20 cellular contexts compared by ENCODE assay signal in the genomic region with DNA sequence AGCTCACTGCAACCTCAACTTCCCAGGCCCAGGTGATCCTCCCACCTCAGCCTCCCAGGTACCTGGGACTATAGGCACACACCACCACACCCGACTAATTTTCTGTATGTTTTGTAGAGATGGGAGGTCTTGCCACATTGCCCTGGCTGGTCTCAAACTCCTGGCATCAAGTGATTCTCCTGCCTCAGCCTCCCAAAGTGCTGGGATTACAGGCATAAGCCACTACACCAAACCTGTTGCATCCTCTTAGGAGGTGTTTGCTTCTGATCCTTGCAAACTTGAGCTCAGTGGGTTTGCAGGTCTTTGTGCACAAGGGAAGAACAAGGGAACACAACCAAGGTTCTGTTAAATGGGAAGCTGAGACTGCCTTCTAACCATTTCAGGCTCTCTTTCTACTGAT.
"Had no signal": no experiment of that assay in that cellular context is flagged by ENCODE, and none has a peak within 500 bp of the region (broad histone marks: within the 10 kb centered on the region; RNA-seq: fewer than 3 reads in every experiment).

No MANE protein-coding gene starts in this region.

- DNase-seq: dermis blood vessel endothelial cell; effector memory CD4-positive, alpha-beta T cell; foreskin keratinocyte; glutamatergic neuron; heart right ventricle; hippocampal formation; left cardiac atrium; left lung; mesenchymal stem cell; midbrain; naive thymus-derived CD8-positive, alpha-beta T cell; nephron progenitor cell; nucleus accumbens; stimulated activated CD4-positive, alpha-beta T cell treated with anti-CD3 and anti-CD28 coated beads, Interleukin-2, amount 100 ng/mL, for 24 hours; stimulated activated CD4-positive, alpha-beta T cell treated with anti-CD3 and anti-CD28 coated beads, Interleukin-4, amount 100 ng/mL, for 24 hours; stimulated activated naive CD4-positive, alpha-beta T cell treated with Interleukin-2 at 50 U/mL for 16 hours; upper lobe of left lung had no signal

- H3K4me3 Mint-ChIP-seq: naive thymus-derived CD8-positive, alpha-beta T cell; nephron progenitor cell; stimulated activated effector memory CD8-positive, alpha-beta T cell treated with anti-CD3 and anti-CD28 coated beads, Interleukin-12 subunit alpha, Interleukin-12 subunit beta, amount 100 ng/mL, for 72 hours had no signal

- H3K27ac Mint-ChIP-seq: nephron progenitor cell had no signal

- ATAC-seq: foreskin keratinocyte; gastroesophageal sphincter; heart right ventricle; left cardiac atrium; left lung; naive thymus-derived CD8-positive, alpha-beta T cell; sciatic nerve; stimulated activated effector memory CD8-positive, alpha-beta T cell treated with anti-CD3 and anti-CD28 coated beads, Interleukin-12 subunit alpha, Interleukin-12 subunit beta, amount 100 ng/mL, for 72 hours had no signal

- H3K27me3 Mint-ChIP-seq: naive thymus-derived CD8-positive, alpha-beta T cell had no signal

- H3K36me3 Mint-ChIP-seq: naive thymus-derived CD8-positive, alpha-beta T cell; stimulated activated effector memory CD8-positive, alpha-beta T cell treated with anti-CD3 and anti-CD28 coated beads, Interleukin-12 subunit alpha, Interleukin-12 subunit beta, amount 100 ng/mL, for 72 hours had no signal

- H3K9me3 Mint-ChIP-seq: naive thymus-derived CD8-positive, alpha-beta T cell; nephron progenitor cell; stimulated activated effector memory CD8-positive, alpha-beta T cell treated with anti-CD3 and anti-CD28 coated beads, Interleukin-12 subunit alpha, Interleukin-12 subunit beta, amount 100 ng/mL, for 72 hours had no signal
